Comparison of ENCODE assay signal across 15 cellular contexts in the genomic region with DNA sequence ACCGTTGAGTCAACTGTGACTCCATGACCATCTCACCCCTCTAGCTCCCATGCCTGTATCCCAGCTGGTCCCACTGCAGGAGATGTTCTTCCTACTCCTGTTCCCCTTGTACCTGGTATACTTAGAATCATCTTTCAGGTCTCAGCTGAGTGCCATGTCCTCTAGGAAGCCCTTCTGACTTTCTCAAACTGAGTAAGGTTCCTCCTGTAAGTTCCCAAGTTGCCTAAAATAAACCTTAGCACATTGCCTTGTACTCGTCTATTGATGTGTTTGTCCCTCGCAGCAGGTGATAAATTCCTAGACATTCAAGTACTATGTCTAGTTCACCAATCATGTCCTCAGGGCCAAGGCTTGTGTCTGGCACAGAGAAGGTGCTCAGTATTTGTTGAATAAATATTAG. TPM values are rescaled to one million over a fixed set of nuclear protein-coding genes. Genes with fewer than 3 reads are reported as not detected.
A peak's percentile ranks its signal among the peaks of the same experiment; 100 is the strongest.
DNase-seq lines count a peak whose midpoint lies in the region; ATAC-seq, FAIRE-seq and TF ChIP-seq lines count a peak whose summit lies in the region.
"Had no signal": no experiment of that assay in that cellular context is flagged by ENCODE, and none has a peak within 500 bp of the region (broad histone marks: within the 10 kb centered on the region; RNA-seq: fewer than 3 reads in every experiment).

No MANE protein-coding gene starts in this region.

- H3K36me3 ChIP-seq in left ventricle myocardium inferior = no peaks in the 10 kb centered on the region
- H3K36me3 ChIP-seq in GM23338 (ENCODE audit: insufficient read depth) = no peaks in the 10 kb centered on the region
- H3K36me3 ChIP-seq in bronchial epithelial cell (ENCODE audit: control insufficient read depth, insufficient read depth, low read length) = no peaks in the 10 kb centered on the region
- H3K36me3 ChIP-seq in psoas muscle (ENCODE audit: insufficient read depth in 1 of 2, low read depth in 1 of 2) = no peaks in the 10 kb centered on the region

- H3K27ac Mint-ChIP-seq in GM23338 = no peak overlapping the region

- H3K79me2 ChIP-seq in GM23338 (replicated peaks; ENCODE audit: insufficient read depth) = no peaks in the 10 kb centered on the region

- H3K27me3 Mint-ChIP-seq in GM23338 (ENCODE audit: insufficient read depth, low read depth, poor library complexity) = no peaks in the 10 kb centered on the region

- peaks cover 21% of the 10 kb centered on the region for H3K4me1 ChIP-seq in left ventricle myocardium inferior
- no peaks in the 10 kb centered on the region for H3K4me1 ChIP-seq in GM23338 (ENCODE audit: insufficient read depth)
- H3K4me1 ChIP-seq in psoas muscle = peaks cover 18% of the 10 kb centered on the region
- H3K4me1 ChIP-seq: A549, Caco-2 had no signal

- H3K4me2 ChIP-seq in GM23338 = no peak overlapping the region
- H3K4me2 ChIP-seq: A549 had no signal

- no peaks in the 10 kb centered on the region for H4K20me1 ChIP-seq in GM23338 (replicated peaks; ENCODE audit: insufficient read depth)

- peak; percentile 23 for FAIRE-seq in bronchial epithelial cell (lab: Jason Lieb, UNC)
- FAIRE-seq: A549, GM19239 had no signal

- DNase-seq in left ventricle myocardium inferior (no peak), left ventricle myocardium superior (no peak), GM23338 (ENCODE audit: low spot score) (no peak), bronchial epithelial cell (ENCODE audit: low read depth) (no peak), psoas muscle (no peak), SIG-M5 (lab: John Stamatoyannopoulos, UW) (no peak), iPS-NIHi7 (ENCODE audit: extremely low spot score) (no peak), MV-4-11 (lab: John Stamatoyannopoulos, UW) (no peak)
- DNase-seq: Caco-2; CD8-positive, alpha-beta memory T cell; DND-41; GDM1; HCEC 1CT had no signal

- no peaks in the 10 kb centered on the region for H3K9me3 ChIP-seq in left ventricle myocardium inferior (replicated peaks)
- no peaks in the 10 kb centered on the region for H3K9me3 ChIP-seq in psoas muscle
- H3K9me3 ChIP-seq: A549, Caco-2 had no signal

- H2AFZ ChIP-seq in GM23338 = peak overlapping the region; percentile 47; the same call in 1 of the 2 replicates

- H3F3A ChIP-seq in GM23338 (replicated peaks; ENCODE audit: low read depth) = no peaks in the 10 kb centered on the region

- H3K4me1 Mint-ChIP-seq in GM23338 = no peaks in the 10 kb centered on the region
- H3K4me1 Mint-ChIP-seq: CD8-positive, alpha-beta memory T cell had no signal

- TF ChIP-seq CTCF in left ventricle myocardium inferior (IDR thresholded peaks at IDR 0.05; ENCODE audit: borderline replicate concordance) (no peak), GM23338 (conservative IDR thresholded peaks at IDR 0.05; ENCODE audit: low read depth in 2 of 2) (no peak), bronchial epithelial cell (IDR thresholded peaks at IDR 0.05; ENCODE audit: insufficient read depth, low read length, severe bottlenecking) (no peak), psoas muscle (IDR thresholded peaks at IDR 0.05) (no peak)

- no peaks in the 10 kb centered on the region for H3K27me3 ChIP-seq in left ventricle myocardium inferior (ENCODE audit: low read depth)
- H3K27me3 ChIP-seq in GM23338 (ENCODE audit: insufficient read depth) = no peaks in the 10 kb centered on the region
- no peaks in the 10 kb centered on the region for H3K27me3 ChIP-seq in bronchial epithelial cell (ENCODE audit: control insufficient read depth, insufficient read depth, low read length)
- no peaks in the 10 kb centered on the region for H3K27me3 ChIP-seq in psoas muscle (ENCODE audit: insufficient read depth in 3 of 3, low read length in 2 of 3)

- H3K4me3 ChIP-seq in left ventricle myocardium inferior (no peak overlapping the region), GM23338 (no peak overlapping the region), bronchial epithelial cell (ENCODE audit: low read depth, low read length) (no peak overlapping the region), psoas muscle (no peak overlapping the region)
- H3K4me3 ChIP-seq: A549 had no signal

- no peak overlapping the region for H3K4me3 Mint-ChIP-seq in GM23338
- H3K4me3 Mint-ChIP-seq: CD8-positive, alpha-beta memory T cell had no signal

- no peaks in the 10 kb centered on the region for H3K9me2 ChIP-seq in GM23338 (ENCODE audit: insufficient read depth)

- H3K9me3 Mint-ChIP-seq in GM23338 = no peaks in the 10 kb centered on the region; the same call in 2 of the 3 replicates
- H3K9me3 Mint-ChIP-seq: CD8-positive, alpha-beta memory T cell had no signal

- H3K27ac ChIP-seq in left ventricle myocardium inferior (replicated peaks) (peak overlapping the region; percentile 85), GM23338 (ENCODE audit: low read depth) (no peak overlapping the region), psoas muscle (peak overlapping the region; percentile 86)
- H3K27ac ChIP-seq: A549 had no signal

- ATAC-seq in left ventricle myocardium superior (no peak), GM23338 (no peak), psoas muscle (peak; percentile 18 to 86 (median 82))
- ATAC-seq: A549 had no signal

- no peaks in the 10 kb centered on the region for H3K36me3 Mint-ChIP-seq in GM23338 (ENCODE audit: low read depth)
- H3K36me3 Mint-ChIP-seq: CD8-positive, alpha-beta memory T cell had no signal

- intact Hi-C loops in left ventricle myocardium inferior (cut with micrococcal nuclease) (no loop called here), left ventricle myocardium superior (cut with micrococcal nuclease) (no loop called here), psoas muscle (cut with DNase I) (loop anchor here in 1 of 2 donors (5.0 kb wide), 1 partner anchor 151 kb away; no protein-coding TSS in a partner anchor)

- WGBS in psoas muscle, 3 donors = 19 to 33% (median 23%) methylated on average over 3 of the region's 3 CpGs

TF ChIP-seq in GM23338, 12 proteins besides CTCF, POLR2A, EP300 and RAD21:
- no peak for TF ChIP-seq ZNF331 (CRISPR knock-in tag; IDR thresholded peaks at IDR 0.05; ENCODE audit: low read depth)
- TF ChIP-seq, protein P1, sequence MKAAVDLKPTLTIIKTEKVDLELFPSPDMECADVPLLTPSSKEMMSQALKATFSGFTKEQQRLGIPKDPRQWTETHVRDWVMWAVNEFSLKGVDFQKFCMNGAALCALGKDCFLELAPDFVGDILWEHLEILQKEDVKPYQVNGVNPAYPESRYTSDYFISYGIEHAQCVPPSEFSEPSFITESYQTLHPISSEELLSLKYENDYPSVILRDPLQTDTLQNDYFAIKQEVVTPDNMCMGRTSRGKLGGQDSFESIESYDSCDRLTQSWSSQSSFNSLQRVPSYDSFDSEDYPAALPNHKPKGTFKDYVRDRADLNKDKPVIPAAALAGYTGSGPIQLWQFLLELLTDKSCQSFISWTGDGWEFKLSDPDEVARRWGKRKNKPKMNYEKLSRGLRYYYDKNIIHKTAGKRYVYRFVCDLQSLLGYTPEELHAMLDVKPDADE (IDR thresholded peaks at IDR 0.05) = no peak

RNA-seq across cellular contexts. Expression of a gene that starts 18.4 kb away (rescaled TPM):
- total RNA-seq in left ventricle myocardium inferior = 34.7 TPM
- 31.5 TPM for total RNA-seq in left ventricle myocardium superior
- total RNA-seq in GM23338 (2014; rRNA removed; shearing (Covaris generic)) = 30.5 and 32.4 TPM in 2 replicates
- polyA plus RNA-seq in GM23338 (2016; fragmentation: Nextera tagmentation; extraction: Ambion mirVana) = 31.3 and 34.6 TPM in 2 replicates
- 26.1 and 35.1 TPM in 2 replicates for total RNA-seq in bronchial epithelial cell
- total RNA-seq in psoas muscle = 10 to 100 TPM; 47.1 to 58.6 (median 54.6) TPM
- 10 to 100 TPM; 45.7 to 46.7 (median 45.7) TPM for polyA plus RNA-seq in psoas muscle

RNA-seq across cellular contexts. Expression of a gene that starts 26.5 kb away (rescaled TPM):
- 31.3 TPM for total RNA-seq in left ventricle myocardium inferior
- 23.6 TPM for total RNA-seq in left ventricle myocardium superior
- 25.8 and 27.4 TPM in 2 replicates for total RNA-seq in GM23338 (2014; rRNA removed; shearing (Covaris generic))
- polyA plus RNA-seq in GM23338 (2016; fragmentation: Nextera tagmentation; extraction: Ambion mirVana) = 4.4 and 5.2 TPM in 2 replicates
- 30.3 and 32.3 TPM in 2 replicates for total RNA-seq in bronchial epithelial cell
- 10 to 100 TPM; 31.8 to 37.9 (median 33.8) TPM for total RNA-seq in psoas muscle
- 10 to 100 TPM in 2 of 3 donors, 1 to 10 TPM in 1; 7.8 to 21.3 (median 11.6) TPM for polyA plus RNA-seq in psoas muscle

Comparison
In these comparisons a context has a peak if more than half of its experiments do, and no peak if none do; other contexts are left out.
1. ATAC-seq: peak in psoas muscle (4 of 4); none in left ventricle myocardium superior (single experiment) and GM23338 (single experiment).